In the genomic region with DNA sequence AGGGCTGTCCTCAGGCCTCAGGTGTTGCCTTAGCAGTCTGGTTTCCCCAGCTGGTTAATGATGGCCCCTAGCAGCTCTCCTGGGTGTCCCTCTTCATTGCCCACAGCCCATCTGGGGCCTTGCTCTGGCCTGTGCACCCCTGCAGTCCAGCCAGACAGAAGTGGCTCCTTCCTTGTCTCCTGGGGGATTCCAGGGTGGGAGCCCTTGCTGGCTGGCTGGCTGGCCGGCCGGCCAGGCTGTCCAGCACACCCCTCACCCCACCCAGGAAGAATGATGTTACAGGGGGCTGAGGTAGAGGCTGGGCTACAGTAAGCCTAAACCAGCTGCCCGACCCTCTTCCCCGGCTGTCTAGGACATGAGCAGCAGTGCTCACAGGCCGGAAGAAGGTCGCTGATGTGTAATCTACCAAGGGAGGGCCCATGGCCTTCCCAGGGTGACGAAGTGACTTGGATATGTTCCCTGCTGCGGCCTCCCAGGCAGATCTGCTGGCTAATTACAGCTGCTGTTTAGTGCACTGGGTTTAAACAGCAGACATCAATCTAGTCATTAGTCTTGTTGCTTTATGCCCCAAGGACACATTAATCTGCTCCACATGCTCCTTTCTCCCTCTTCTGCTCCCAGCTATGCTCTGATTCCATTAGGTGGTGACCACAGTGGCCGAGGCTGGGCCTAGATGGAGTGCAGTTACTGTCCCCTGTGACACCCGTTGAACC, we compare ENCODE assay signal across 20 cellular contexts. TPM values are rescaled to one million over a fixed set of nuclear protein-coding genes. Genes with fewer than 3 reads are reported as not detected.
DNase-seq lines count a peak whose midpoint lies in the region; TF ChIP-seq lines count a peak whose summit lies in the region.
"Had no signal": no experiment of that assay in that cellular context is flagged by ENCODE, and none has a peak within 500 bp of the region (broad histone marks: within the 10 kb centered on the region; RNA-seq: fewer than 3 reads in every experiment).

No MANE protein-coding gene starts in this region.

- no peaks in the 10 kb centered on the region for H3K9me3 Mint-ChIP-seq in nephron progenitor cell
- H3K9me3 Mint-ChIP-seq: activated T-cell treated with anti-CD3 and anti-CD28 coated beads, Interleukin-2, amount 50 U/mL, for 24 hours; T-helper 1 cell treated with Interleukin-12 subunit alpha and Interleukin-12 subunit beta and Interleukin-4 antibody, amounts not matched to agents 30 μg/mL and 1 μg/mL, for 36 hours had no signal

- H3K36me3 Mint-ChIP-seq in nephron progenitor cell (ENCODE audit: low read depth): peaks cover 22% of the 10 kb centered on the region

- H3K4me3 ChIP-seq in BJ (ENCODE audit: low read depth, low read length): no peak overlapping the region
- H3K4me3 ChIP-seq: BLaER1 treated with 17β-estradiol and CSF1 and Interleukin-3, amounts not matched to agents 10 nM and 100 nM; Peyer's patch; psoas muscle; tibial nerve had no signal

- H3K27me3 ChIP-seq in BJ (ENCODE audit: control insufficient read depth, insufficient read depth, low read length): no peaks in the 10 kb centered on the region
- H3K27me3 ChIP-seq: BLaER1 treated with 17β-estradiol and CSF1 and Interleukin-3, amounts not matched to agents 10 nM and 100 nM; Peyer's patch; tibial nerve had no signal

- peak; percentile 52 for DNase-seq in BJ (ENCODE audit: low read depth)
- peak; percentile 53 for DNase-seq in NCI-H2081 treated with DMSO at 0.1 percent for 48 hours (lab: John Stamatoyannopoulos, UW)
- peak; percentile 63 for DNase-seq in fibroblast of peridontal ligament (ENCODE audit: extremely low read depth)
- no peak for DNase-seq in nephron progenitor cell
- DNase-seq in activated CD4-positive, CD25-positive, alpha-beta regulatory T cell treated with anti-CD3 and anti-CD28 coated beads, Interleukin-2, amount 50 U/mL, for 72 hours: no peak
- no peak for DNase-seq in stimulated activated CD4-positive, alpha-beta T cell treated with anti-CD3 and anti-CD28 coated beads, Interleukin-1b, Interleukin-23, amount 100 ng/mL, for 48 hours
- no peak for DNase-seq in KG1 (lab: John Stamatoyannopoulos, UW)
- no peak for DNase-seq in NCI-H1092 (lab: John Stamatoyannopoulos, UW)
- DNase-seq: activated CD4-positive, alpha-beta T cell treated with anti-CD3 and anti-CD28 coated beads for 4 hours; activated T-cell treated with anti-CD3 and anti-CD28 coated beads, Interleukin-2, amount 50 U/mL, for 24 hours; amniotic stem cell; dermis blood vessel endothelial cell; DND-41; NCI-H1105; NCI-H526; Peyer's patch; psoas muscle had no signal

- CTCF ChIA-PET in BJ (lab: Yijun Ruan, JAX): interaction anchor here (0.7 to 1.5 kb wide), 2 partner anchors 125 to 377 kb away, joined by 3 read pairs; no protein-coding TSS in a partner anchor

- POLR2A ChIA-PET in BJ (lab: Charles Lee): no interaction called here

- peaks cover 32% of the 10 kb centered on the region for H3K36me3 ChIP-seq in BJ (ENCODE audit: control insufficient read depth, insufficient read depth, low read length)

- H3K4me1 Mint-ChIP-seq in nephron progenitor cell: peaks cover 47% of the 10 kb centered on the region

- TF ChIP-seq CTCF in BJ (IDR thresholded peaks at IDR 0.05; ENCODE audit: insufficient read depth, low read depth, low read length) (no peak), nephron progenitor cell (IDR thresholded peaks at IDR 0.05) (no peak)

- H3K27ac Mint-ChIP-seq in nephron progenitor cell: peak overlapping the region; percentile 11
- H3K27ac Mint-ChIP-seq: activated T-cell treated with anti-CD3 and anti-CD28 coated beads, Interleukin-2, amount 50 U/mL, for 24 hours; T-helper 1 cell treated with Interleukin-12 subunit alpha and Interleukin-12 subunit beta and Interleukin-4 antibody, amounts not matched to agents 30 μg/mL and 1 μg/mL, for 36 hours had no signal

- H3K27me3 Mint-ChIP-seq in nephron progenitor cell (ENCODE audit: low read depth, poor library complexity): no peaks in the 10 kb centered on the region
- H3K27me3 Mint-ChIP-seq: activated T-cell treated with anti-CD3 and anti-CD28 coated beads, Interleukin-2, amount 50 U/mL, for 24 hours had no signal

- no peak overlapping the region for H3K4me3 Mint-ChIP-seq in nephron progenitor cell
- H3K4me3 Mint-ChIP-seq: activated T-cell treated with anti-CD3 and anti-CD28 coated beads, Interleukin-2, amount 50 U/mL, for 24 hours; T-helper 1 cell treated with Interleukin-12 subunit alpha and Interleukin-12 subunit beta and Interleukin-4 antibody, amounts not matched to agents 30 μg/mL and 1 μg/mL, for 36 hours had no signal

RNA-seq across cellular contexts. Expression of a gene that starts 53.8 kb away (rescaled TPM):
- 0.10 and 0.12 TPM in 2 replicates for polyA plus RNA-seq in BJ (2011; rRNA removed)
- 0.24 and 0.36 TPM in 2 replicates for polyA minus RNA-seq in BJ (2011; rRNA and poly(A)+ RNA removed)

Comparison
In these comparisons a context has a peak if more than half of its experiments do, and no peak if none do; other contexts are left out.
1. DNase-seq: peak in BJ (single experiment), NCI-H2081 treated with DMSO at 0.1 percent for 48 hours (single experiment) and fibroblast of peridontal ligament (single experiment); none in nephron progenitor cell (single experiment), activated CD4-positive, CD25-positive, alpha-beta regulatory T cell treated with anti-CD3 and anti-CD28 coated beads, Interleukin-2, amount 50 U/mL, for 72 hours (single experiment), stimulated activated CD4-positive, alpha-beta T cell treated with anti-CD3 and anti-CD28 coated beads, Interleukin-1b, Interleukin-23, amount 100 ng/mL, for 48 hours (single experiment), KG1 (single experiment) and NCI-H1092 (single experiment).